7 cellular contexts compared by ENCODE assay signal in genomic region chr1:25246600-25247023, GRCh38.
DNase-seq lines count a peak whose midpoint lies in the region; ATAC-seq and TF ChIP-seq lines count a peak whose summit lies in the region.

No MANE protein-coding gene starts in this region.

- no peak overlapping the region for H2AFZ ChIP-seq in neuron (ENCODE audit: low read depth, low read length)

- H3K27me3 ChIP-seq in neuron (ENCODE audit: insufficient read depth, low read length), result no peaks in the 10 kb centered on the region

- peaks cover 20% of the 10 kb centered on the region for H3K4me1 ChIP-seq in neuron (ENCODE audit: insufficient read depth, low read length)

- no peaks in the 10 kb centered on the region for H3K9me3 ChIP-seq in neuron (ENCODE audit: low read length)

- H3K36me3 ChIP-seq in neuron (ENCODE audit: insufficient read depth, low read length), result peaks cover 39% of the 10 kb centered on the region

- TF ChIP-seq POLR2A in GM18505 (IDR thresholded peaks at IDR 0.05; ENCODE audit: borderline replicate concordance, extremely low read depth, insufficient read depth, insufficient read length), result no peak

- peak overlapping the region; percentile 97 for H3K27ac ChIP-seq in epithelial cell of prostate

- DNase-seq in activated CD4-positive, alpha-beta T cell treated with anti-CD3 and anti-CD28 coated beads for 4 hours, result peak; percentile 15 to 20
- DNase-seq in epithelial cell of prostate (ENCODE audit: low read depth, low spot score), result no peak
- DNase-seq in HuH-7.5 (ENCODE audit: low spot score), result no peak
- DNase-seq in inferior parietal cortex (ENCODE audit: extremely low spot score), result no peak

- ATAC-seq in GM18505 (IDR thresholded peaks at IDR 0.05; ENCODE audit: unreplicated experiment) (peak; percentile 4), HG02973 (IDR thresholded peaks at IDR 0.05; ENCODE audit: unreplicated experiment) (peak; percentile 2)

- H3K4me3 ChIP-seq in neuron (ENCODE audit: low read length), result peak overlapping the region; percentile 69

Comparison
In these comparisons a context has a peak if more than half of its experiments do, and no peak if none do; other contexts are left out.
1. DNase-seq: peak in activated CD4-positive, alpha-beta T cell treated with anti-CD3 and anti-CD28 coated beads for 4 hours (2 of 2); none in epithelial cell of prostate (single experiment), HuH-7.5 (single experiment) and inferior parietal cortex (single experiment).